In the genomic region with DNA sequence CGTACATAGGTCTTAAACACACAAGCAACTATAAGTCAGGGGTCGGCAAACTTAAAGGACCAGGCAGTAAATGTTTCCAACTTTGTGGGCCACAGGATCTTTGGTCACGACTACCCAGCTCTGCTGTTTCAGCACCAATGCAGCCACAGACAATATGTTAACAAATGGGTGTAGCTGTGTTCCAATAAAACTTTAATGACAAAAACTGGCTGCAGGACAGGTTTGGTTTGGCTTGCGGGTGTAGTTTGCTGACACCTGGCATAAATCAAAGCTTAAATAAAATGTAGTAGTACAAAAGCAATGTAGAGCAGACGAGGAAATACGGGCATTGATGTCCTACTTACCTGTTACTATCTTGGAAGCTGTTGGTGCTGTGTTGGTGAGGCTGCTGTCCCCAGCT, we compare ENCODE assay signal across 16 cellular contexts.
DNase-seq lines count a peak whose midpoint lies in the region; ATAC-seq, FAIRE-seq and TF ChIP-seq lines count a peak whose summit lies in the region.
"Had no signal": no experiment of that assay in that cellular context is flagged by ENCODE, and none has a peak within 500 bp of the region (broad histone marks: within the 10 kb centered on the region; RNA-seq: fewer than 3 reads in every experiment).

No MANE protein-coding gene starts in this region.

- no peaks in the 10 kb centered on the region for H3K9me3 ChIP-seq in endothelial cell of umbilical vein (replicated peaks; ENCODE audit: control insufficient read depth, insufficient read depth, low read length)
- no peaks in the 10 kb centered on the region for H3K9me3 ChIP-seq in mucosa of descending colon
- H3K9me3 ChIP-seq: A549, BE2C, Caco-2 had no signal

- H3K4me1 Mint-ChIP-seq in activated CD4-positive, alpha-beta T cell treated with anti-CD3 and anti-CD28 coated beads, Interleukin-2, amount 10 ng/mL, durations not matched to agents 7 days and 5 days, result no peaks in the 10 kb centered on the region
- no peaks in the 10 kb centered on the region for H3K4me1 Mint-ChIP-seq in CD14-positive monocyte
- H3K4me1 Mint-ChIP-seq: CD8-positive, alpha-beta memory T cell had no signal

- no peak overlapping the region for H3K27ac Mint-ChIP-seq in activated CD4-positive, alpha-beta T cell treated with anti-CD3 and anti-CD28 coated beads, Interleukin-2, amount 10 ng/mL, durations not matched to agents 7 days and 5 days
- H3K27ac Mint-ChIP-seq in CD14-positive monocyte, result no peak overlapping the region
- H3K27ac Mint-ChIP-seq: HFFc6 had no signal

- intact Hi-C loops in endothelial cell of umbilical vein (cut with micrococcal nuclease), result no loop called here
- intact Hi-C loops in mucosa of descending colon (cut with DNase I, micrococcal nuclease), result no loop called here
- intact Hi-C loops in CD14-positive monocyte (cut with micrococcal nuclease), result no loop called here

- no peaks in the 10 kb centered on the region for H3K27me3 ChIP-seq in endothelial cell of umbilical vein (ENCODE audit: control insufficient read depth in 2 of 2, insufficient read depth in 2 of 2, low read length in 2 of 2)
- H3K27me3 ChIP-seq: BE2C had no signal

- peaks cover 35 to 36% of the 10 kb centered on the region in 2 experiments for H3K36me3 ChIP-seq in endothelial cell of umbilical vein (ENCODE audit: control insufficient read depth in 2 of 2, extremely low read depth in 1 of 2, insufficient read depth in 2 of 2, low read length in 2 of 2)
- H3K36me3 ChIP-seq in mucosa of descending colon (ENCODE audit: low read depth), result peaks cover 10% of the 10 kb centered on the region

- CTCF ChIA-PET in endothelial cell of umbilical vein (lab: Charles Lee), result interaction anchor here (1.0 kb wide), 1 partner anchor 159 kb away, joined by 3 read pairs; no protein-coding TSS in a partner anchor
- CTCF ChIA-PET in activated CD4-positive, alpha-beta T cell treated with anti-CD3 and anti-CD28 coated beads, Interleukin-2, amount 10 ng/mL, durations not matched to agents 7 days and 5 days (lab: Charles Lee), result no interaction called here

- H3K36me3 Mint-ChIP-seq in activated CD4-positive, alpha-beta T cell treated with anti-CD3 and anti-CD28 coated beads, Interleukin-2, amount 10 ng/mL, durations not matched to agents 7 days and 5 days (ENCODE audit: low read depth), result peaks cover 34% of the 10 kb centered on the region
- peaks cover 77 to 96% of the 10 kb centered on the region in 2 donors for H3K36me3 Mint-ChIP-seq in CD14-positive monocyte

- no peaks in the 10 kb centered on the region for H3K27me3 Mint-ChIP-seq in activated CD4-positive, alpha-beta T cell treated with anti-CD3 and anti-CD28 coated beads, Interleukin-2, amount 10 ng/mL, durations not matched to agents 7 days and 5 days
- H3K27me3 Mint-ChIP-seq in CD14-positive monocyte (ENCODE audit: low read depth in 3 of 3), result peaks cover 0 to 2% (median 0%) of the 10 kb centered on the region in 3 donors
- H3K27me3 Mint-ChIP-seq: CD8-positive, alpha-beta memory T cell had no signal

- no peaks in the 10 kb centered on the region for H3K9me1 ChIP-seq in endothelial cell of umbilical vein (replicated peaks; ENCODE audit: control insufficient read depth, extremely low read depth, insufficient read depth, low read length)

- no peaks in the 10 kb centered on the region for H3K9me3 Mint-ChIP-seq in activated CD4-positive, alpha-beta T cell treated with anti-CD3 and anti-CD28 coated beads, Interleukin-2, amount 10 ng/mL, durations not matched to agents 7 days and 5 days
- H3K9me3 Mint-ChIP-seq in CD14-positive monocyte, result no peaks in the 10 kb centered on the region
- H3K9me3 Mint-ChIP-seq: CD8-positive, alpha-beta memory T cell; HFFc6 had no signal

- dilution Hi-C loops in endothelial cell of umbilical vein (cut with MboI; ENCODE audit: extremely low pct_ligation_motif_present, low sequenced_read_pairs), result no loop called here

- no peaks in the 10 kb centered on the region for H4K20me1 ChIP-seq in endothelial cell of umbilical vein (replicated peaks; ENCODE audit: control insufficient read depth, extremely low read depth, insufficient read depth, low read length)

- peak; percentile 33 for ATAC-seq in mucosa of descending colon
- ATAC-seq in GM18520 (IDR thresholded peaks at IDR 0.05; ENCODE audit: unreplicated experiment), result no peak
- ATAC-seq: A549 had no signal

- H3K9ac ChIP-seq in endothelial cell of umbilical vein (replicated peaks; ENCODE audit: extremely low read depth, insufficient read depth, low read length), result no peak overlapping the region

- TF ChIP-seq CTCF in 22Rv1 (IDR thresholded peaks at IDR 0.05), result no peak
- no peak for TF ChIP-seq CTCF in LNCaP clone FGC (IDR thresholded peaks at IDR 0.05; ENCODE audit: control insufficient read depth, extremely low read depth, insufficient read depth)
- no peak for TF ChIP-seq CTCF in endothelial cell of umbilical vein (IDR thresholded peaks at IDR 0.05; ENCODE audit: extremely low read depth in 1 of 2, insufficient read depth in 1 of 2, low read depth in 1 of 2, low read length in 2 of 2)
- no peak for TF ChIP-seq CTCF in mucosa of descending colon (IDR thresholded peaks at IDR 0.05)
- TF ChIP-seq CTCF in CD14-positive monocyte (IDR thresholded peaks at IDR 0.05), result no peak

- H3K4me2 ChIP-seq in endothelial cell of umbilical vein (ENCODE audit: insufficient read depth, low read length), result no peak overlapping the region
- H3K4me2 ChIP-seq: A549 had no signal

- BruUV-seq in endothelial cell of umbilical vein (replicated peaks; lab: Mats Ljungman, UMichigan), result no TSS peak

- TF ChIP-seq POLR2A in endothelial cell of umbilical vein (IDR thresholded peaks at IDR 0.05; ENCODE audit: low read depth, low read length), result no peak

- peak; percentile 28 for FAIRE-seq in endothelial cell of umbilical vein (lab: Jason Lieb, UNC)
- FAIRE-seq: A549 had no signal

- POLR2A ChIA-PET in endothelial cell of umbilical vein (lab: Charles Lee), result no interaction called here
- POLR2A ChIA-PET in activated CD4-positive, alpha-beta T cell treated with anti-CD3 and anti-CD28 coated beads, Interleukin-2, amount 10 ng/mL, durations not matched to agents 7 days and 5 days (lab: Charles Lee), result no interaction called here

- H3K4me3 Mint-ChIP-seq in activated CD4-positive, alpha-beta T cell treated with anti-CD3 and anti-CD28 coated beads, Interleukin-2, amount 10 ng/mL, durations not matched to agents 7 days and 5 days, result no peak overlapping the region
- H3K4me3 Mint-ChIP-seq in CD14-positive monocyte, result no peak overlapping the region
- H3K4me3 Mint-ChIP-seq: HFFc6 had no signal

- no peak overlapping the region for H2AFZ ChIP-seq in endothelial cell of umbilical vein (ENCODE audit: low read depth, low read length)

- peaks cover 4% of the 10 kb centered on the region for H3K79me2 ChIP-seq in endothelial cell of umbilical vein (ENCODE audit: control insufficient read depth, insufficient read depth, low read length)

- H3K4me1 ChIP-seq in endothelial cell of umbilical vein (ENCODE audit: control insufficient read depth, extremely low read depth, insufficient read depth, low read length) (no peaks in the 10 kb centered on the region), mucosa of descending colon (ENCODE audit: low read depth) (no peaks in the 10 kb centered on the region)
- H3K4me1 ChIP-seq: A549, BE2C, Caco-2 had no signal

- H3K4me3 ChIP-seq in LNCaP clone FGC (ENCODE audit: low read depth, low read length), result no peak overlapping the region
- H3K4me3 ChIP-seq in endothelial cell of umbilical vein (replicated peaks in 1 of 3; ENCODE audit: insufficient read depth in 1 of 3, low read depth in 1 of 3, low read length in 3 of 3), result no peak overlapping the region
- no peak overlapping the region for H3K4me3 ChIP-seq in mucosa of descending colon
- H3K4me3 ChIP-seq: A549 had no signal

- peak; percentile 89 for DNase-seq in LNCaP clone FGC (ENCODE audit: low read depth)
- no peak for DNase-seq in endothelial cell of umbilical vein (ENCODE audit: low read depth, low spot score)
- no peak for DNase-seq in mucosa of descending colon
- no peak for DNase-seq in activated CD4-positive, alpha-beta T cell treated with anti-CD3 and anti-CD28 coated beads, Interleukin-2, amount 10 ng/mL, durations not matched to agents 7 days and 5 days
- DNase-seq in NCI-H2029 (lab: John Stamatoyannopoulos, UW), result no peak
- no peak for DNase-seq in CD14-positive monocyte (ENCODE audit: low spot score)
- DNase-seq: BE2C; Caco-2; CD8-positive, alpha-beta memory T cell; DND-41; GDM1; HCEC 1CT; HFFc6 had no signal

- H3K27ac ChIP-seq in 22Rv1, result 0 out of 2 replicates have a peak overlapping the region, but pooled peaks have one; percentile 18
- no peak overlapping the region for H3K27ac ChIP-seq in endothelial cell of umbilical vein (ENCODE audit: insufficient read depth, low read depth, low read length)
- H3K27ac ChIP-seq: A549 had no signal

TF ChIP-seq in endothelial cell of umbilical vein, 7 proteins besides CTCF, POLR2A, EP300 and RAD21:
- TF ChIP-seq JUN (IDR thresholded peaks at IDR 0.05; ENCODE audit: borderline replicate concordance, insufficient read depth, insufficient read length, low read depth) (no peak), EZH2 (IDR thresholded peaks at IDR 0.05; ENCODE audit: borderline replicate concordance, low read depth, low read length, severe bottlenecking) (no peak), FOS (IDR thresholded peaks at IDR 0.05; ENCODE audit: borderline replicate concordance, insufficient read depth, low read length) (no peak), MYC (IDR thresholded peaks at IDR 0.05; ENCODE audit: low read depth, low read length) (no peak), POLR2AphosphoS5 (IDR thresholded peaks at IDR 0.05; ENCODE audit: insufficient read depth, low read depth, low read length) (no peak), GATA2 (IDR thresholded peaks at IDR 0.05; ENCODE audit: insufficient read depth, insufficient read length, low read depth, low read length) (no peak)
- TF ChIP-seq, protein P1, sequence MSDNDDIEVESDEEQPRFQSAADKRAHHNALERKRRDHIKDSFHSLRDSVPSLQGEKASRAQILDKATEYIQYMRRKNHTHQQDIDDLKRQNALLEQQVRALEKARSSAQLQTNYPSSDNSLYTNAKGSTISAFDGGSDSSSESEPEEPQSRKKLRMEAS (IDR thresholded peaks at IDR 0.05; ENCODE audit: insufficient read depth, insufficient read length), result no peak
